9 cellular contexts compared by ENCODE assay signal in genomic region chr11:88357323-88358039, GRCh38. TPM values are rescaled to one million over a fixed set of nuclear protein-coding genes. Genes with fewer than 3 reads are reported as not detected.
A peak's percentile ranks its signal among the peaks of the same experiment; 100 is the strongest.
DNase-seq lines count a peak whose midpoint lies in the region; ATAC-seq and TF ChIP-seq lines count a peak whose summit lies in the region.
"Had no signal": no experiment of that assay in that cellular context is flagged by ENCODE, and none has a peak within 500 bp of the region (broad histone marks: within the 10 kb centered on the region; RNA-seq: fewer than 3 reads in every experiment).

No MANE protein-coding gene starts in this region.

- peak overlapping the region in 2 of 3 donors; percentile 11 to 82 for H3K27ac Mint-ChIP-seq in IgD-negative memory B cell

- WGBS in esophagus squamous epithelium, 2 donors: 51 to 66% methylated on average over 3 of the region's 3 CpGs

- H3K36me3 Mint-ChIP-seq in IgD-negative memory B cell: no peaks in the 10 kb centered on the region

- DNase-seq in NCI-H1105 treated with DMSO at 0.1 percent for 48 hours (lab: John Stamatoyannopoulos, UW) (peak; percentile 13), NCI-H1105 (lab: John Stamatoyannopoulos, UW) (no peak), dedifferentiated amniotic fluid mesenchymal stem cell (ENCODE audit: extremely low spot score) (peak; percentile 32), esophagus squamous epithelium (lab: John Stamatoyannopoulos, UW) (no peak), middle frontal gyrus (ENCODE audit: extremely low spot score, low spot score) (no peak), NCI-H146 (lab: John Stamatoyannopoulos, UW) (no peak)

- peaks cover 0 to 15% (median 3%) of the 10 kb centered on the region in 3 donors for H3K4me1 ChIP-seq in esophagus squamous epithelium

- H3K27ac ChIP-seq in esophagus squamous epithelium: peak overlapping the region in 1 of 4 donors; percentile 10
- H3K27ac ChIP-seq: 22Rv1 had no signal

- no peak for TF ChIP-seq POLR2A in esophagus squamous epithelium (IDR thresholded peaks at IDR 0.05)

- intact Hi-C loops in esophagus squamous epithelium (cut with DNase I): no loop called here

- H3K9me3 Mint-ChIP-seq in IgD-negative memory B cell: no peaks in the 10 kb centered on the region

- no peaks in the 10 kb centered on the region for H3K9me3 ChIP-seq in esophagus squamous epithelium

- TF ChIP-seq CTCF in esophagus squamous epithelium (IDR thresholded peaks at IDR 0.05): no peak

- no peaks in the 10 kb centered on the region for H3K36me3 ChIP-seq in esophagus squamous epithelium

- no peaks in the 10 kb centered on the region for H3K27me3 Mint-ChIP-seq in IgD-negative memory B cell

- peak overlapping the region in 1 of 4 donors; percentile 14 for H3K4me3 Mint-ChIP-seq in IgD-negative memory B cell

- no peaks in the 10 kb centered on the region for H3K27me3 ChIP-seq in esophagus squamous epithelium

- no peak overlapping the region for H3K4me3 ChIP-seq in esophagus squamous epithelium

- peak; percentile 50 for ATAC-seq in GM21619 (IDR thresholded peaks at IDR 0.05; ENCODE audit: unreplicated experiment)

- peaks cover 18 to 29% (median 20%) of the 10 kb centered on the region in 3 donors for H3K4me1 Mint-ChIP-seq in IgD-negative memory B cell

RNA-seq across cellular contexts. Expression of gene CTSC, which starts 19.9 kb away (rescaled TPM):
- polyA plus RNA-seq in IgD-negative memory B cell: 58.6 TPM
- 100 to 1,000 TPM in 2 of 4 donors, 10 to 100 TPM in 2; 38.5 to 167 (median 109) TPM for total RNA-seq in esophagus squamous epithelium

Comparison
In these comparisons a context has a peak if more than half of its experiments do, and no peak if none do; other contexts are left out.
1. DNase-seq: peak in NCI-H1105 treated with DMSO at 0.1 percent for 48 hours (single experiment) and dedifferentiated amniotic fluid mesenchymal stem cell (single experiment); none in NCI-H1105 (single experiment), esophagus squamous epithelium (single experiment), middle frontal gyrus (single experiment) and NCI-H146 (single experiment).